ENCODE assay signal across 23 cellular contexts in the genomic region with DNA sequence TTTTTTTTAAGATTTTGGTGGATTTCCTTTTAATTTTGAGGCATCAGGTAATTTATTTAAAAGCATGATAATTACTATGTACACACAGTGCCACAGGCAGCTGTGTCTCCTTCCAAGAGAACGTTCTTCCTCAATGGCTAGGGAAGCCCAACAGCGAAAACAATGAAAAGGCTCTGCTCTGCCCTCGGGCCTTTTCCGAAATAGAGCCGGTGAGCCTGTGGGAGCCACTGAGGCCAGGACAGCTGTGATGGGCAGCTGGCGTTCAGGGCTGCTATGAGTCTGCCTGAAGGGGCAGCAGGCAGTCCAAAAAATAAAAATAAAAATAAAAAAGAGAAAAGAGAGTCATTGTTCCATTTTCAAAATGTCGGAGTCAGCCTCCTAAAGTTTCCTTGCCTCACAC.
"Had no signal": no experiment of that assay in that cellular context is flagged by ENCODE, and none has a peak within 500 bp of the region (broad histone marks: within the 10 kb centered on the region; RNA-seq: fewer than 3 reads in every experiment).

No MANE protein-coding gene starts in this region.

- DNase-seq: cortex of kidney; effector memory CD8-positive, alpha-beta T cell; erythroblast; esophagus squamous epithelium; foreskin melanocyte; glutamatergic neuron; heart right ventricle; hippocampal formation; left cardiac atrium; left lung; mesenchymal stem cell; mucosa of descending colon; naive thymus-derived CD4-positive, alpha-beta T cell; nucleus accumbens; right cardiac atrium; sigmoid colon; stimulated activated CD4-positive, alpha-beta T cell treated with anti-CD3 and anti-CD28 coated beads, Interleukin-4, amount 100 ng/mL, for 4 hours; stimulated activated naive CD8-positive, alpha-beta T cell treated with anti-CD3 and anti-CD28 coated beads, Interleukin-15, Interleukin-2, amounts not matched to agents 100 U/mL and 50 U/mL, for 24 hours; substantia nigra; testis; tibial artery had no signal

- H3K9me3 ChIP-seq: esophagus squamous epithelium, left lung, mucosa of descending colon, prostate gland, testis, tibial artery had no signal

- ATAC-seq: effector memory CD8-positive, alpha-beta T cell; heart right ventricle; left cardiac atrium; left lung; mucosa of descending colon; naive thymus-derived CD4-positive, alpha-beta T cell; right cardiac atrium; stimulated activated memory B cell treated with anti-CD40 and anti-IgM and Interleukin-4, amounts not matched to agents 10 μg/mL and 1 μg/mL and 100 μg/mL, for 72 hours; stimulated activated naive CD8-positive, alpha-beta T cell treated with anti-CD3 and anti-CD28 coated beads, Interleukin-15, Interleukin-2, amounts not matched to agents 100 U/mL and 50 U/mL, for 24 hours had no signal

- H3K4me1 ChIP-seq: esophagus squamous epithelium, left lung, prostate gland, testis had no signal

- H3K4me3 ChIP-seq: esophagus squamous epithelium, heart right ventricle, left lung, mucosa of descending colon, prostate gland, sigmoid colon, testis, tibial artery had no signal

- H3K27me3 ChIP-seq: esophagus squamous epithelium, left lung, sigmoid colon, testis, tibial artery had no signal

- H3K36me3 ChIP-seq: esophagus squamous epithelium, heart right ventricle, left lung, prostate gland, sigmoid colon, tibial artery had no signal

- H3K27ac ChIP-seq: esophagus squamous epithelium, heart right ventricle, left lung, prostate gland, sigmoid colon, testis, tibial artery had no signal
